Comparison of ENCODE assay signal across 18 cellular contexts in the genomic region with DNA sequence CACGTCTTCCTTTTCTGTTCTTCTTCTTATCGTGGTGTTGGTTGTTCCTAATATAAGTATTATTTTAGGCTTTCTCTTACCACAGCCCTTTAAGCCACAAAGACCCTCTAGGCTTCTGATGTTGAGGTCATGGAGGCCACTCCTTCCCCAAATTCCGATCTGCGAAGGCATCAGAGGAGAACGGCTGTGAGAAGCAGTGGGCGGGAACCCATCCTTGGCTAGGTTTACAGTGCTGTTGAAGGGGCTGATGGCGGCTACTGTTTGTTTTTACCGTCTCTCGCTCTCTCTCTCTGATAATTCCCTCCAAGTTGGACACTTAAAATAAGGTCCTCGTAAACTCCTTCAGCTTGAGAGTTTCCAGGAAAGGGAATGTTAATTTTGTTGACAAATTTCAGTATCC.
DNase-seq lines count a peak whose midpoint lies in the region; ATAC-seq, FAIRE-seq and TF ChIP-seq lines count a peak whose summit lies in the region.
"Had no signal": no experiment of that assay in that cellular context is flagged by ENCODE, and none has a peak within 500 bp of the region (broad histone marks: within the 10 kb centered on the region; RNA-seq: fewer than 3 reads in every experiment).

No MANE protein-coding gene starts in this region.

- H2AK5ac ChIP-seq in mesendoderm (ENCODE audit: low read length) = no peak overlapping the region

- POLR2A ChIA-PET in activated CD8-positive, alpha-beta T cell treated with anti-CD3 and anti-CD28 coated beads, Interleukin-2, amount 10 ng/mL, durations not matched to agents 7 days and 5 days (lab: Charles Lee) = no interaction called here
- POLR2A ChIA-PET in activated CD8-positive, alpha-beta T cell treated with anti-CD3 and anti-CD28 coated beads for 36 hours (lab: Charles Lee) = no interaction called here

- H3K4ac ChIP-seq in mesendoderm (ENCODE audit: low read depth, low read length) = no peak overlapping the region

- H2BK120ac ChIP-seq in mesendoderm (ENCODE audit: low read depth, low read length) = no peak overlapping the region

- no peak overlapping the region for H3K18ac ChIP-seq in mesendoderm (ENCODE audit: low read length)

- H3K4me1 ChIP-seq in mesendoderm (ENCODE audit: control insufficient read depth, low read depth, low read length) (peaks cover 8% of the 10 kb centered on the region), pancreas (no peaks in the 10 kb centered on the region)
- H3K4me1 ChIP-seq: A549, SJSA1 had no signal

- H3K79me1 ChIP-seq in mesendoderm (ENCODE audit: low read length) = no peaks in the 10 kb centered on the region

- H3K4me3 Mint-ChIP-seq in activated CD8-positive, alpha-beta T cell treated with anti-CD3 and anti-CD28 coated beads, Interleukin-2, amount 10 ng/mL, durations not matched to agents 7 days and 5 days = no peak overlapping the region
- H3K4me3 Mint-ChIP-seq in activated CD8-positive, alpha-beta T cell treated with anti-CD3 and anti-CD28 coated beads for 36 hours = no peak overlapping the region
- no peak overlapping the region for H3K4me3 Mint-ChIP-seq in osteocyte (ENCODE audit: unreplicated experiment)
- H3K4me3 Mint-ChIP-seq: B cell, CD14-positive monocyte had no signal

- CTCF ChIA-PET in activated CD8-positive, alpha-beta T cell treated with anti-CD3 and anti-CD28 coated beads, Interleukin-2, amount 10 ng/mL, durations not matched to agents 7 days and 5 days (lab: Charles Lee) = no interaction called here
- CTCF ChIA-PET in activated CD8-positive, alpha-beta T cell treated with anti-CD3 and anti-CD28 coated beads for 36 hours (lab: Charles Lee) = no interaction called here

- H3K56ac ChIP-seq in mesendoderm (ENCODE audit: low read length) = no peak overlapping the region

- no peak overlapping the region for H2BK15ac ChIP-seq in mesendoderm (replicated peaks; ENCODE audit: low read depth)

- no peak overlapping the region for H3K23ac ChIP-seq in mesendoderm (ENCODE audit: low read length)

- no peak overlapping the region for H3K4me2 ChIP-seq in mesendoderm (ENCODE audit: low read length)
- H3K4me2 ChIP-seq: A549 had no signal

- peak; percentile 16 for DNase-seq in activated CD8-positive, alpha-beta T cell treated with anti-CD3 and anti-CD28 coated beads, Interleukin-2, amount 10 ng/mL, durations not matched to agents 7 days and 5 days
- DNase-seq in activated CD8-positive, alpha-beta T cell treated with anti-CD3 and anti-CD28 coated beads for 36 hours = no peak
- peak; percentile 22 for DNase-seq in mesendoderm
- DNase-seq in osteocyte (ENCODE audit: extremely low spot score, unreplicated experiment) = peak; percentile 48
- no peak for DNase-seq in NOMO-1 treated with DMSO at 0.1 percent for 48 hours (lab: John Stamatoyannopoulos, UW; ENCODE audit: unreplicated experiment)
- no peak for DNase-seq in pancreas
- DNase-seq: EL, Kasumi-1, NCI-H1694 treated with DMSO at 0.1 percent for 48 hours, NCI-H226 had no signal

- intact Hi-C loops in activated CD8-positive, alpha-beta T cell treated with anti-CD3 and anti-CD28 coated beads for 36 hours (cut with micrococcal nuclease) = no loop called here
- intact Hi-C loops in pancreas (cut with DNase I) = no loop called here

- H4K5ac ChIP-seq in mesendoderm (ENCODE audit: low read length) = no peak overlapping the region

- WGBS in mesendoderm (ENCODE audit: extremely low coverage, insufficient coverage, low lambda C conversion rate) = no CpG with 5 or more reads among the region's 10 CpGs
- WGBS in pancreas, 2 donors = 92 to 94% methylated on average over 10 of the region's 10 CpGs

- H3K9ac ChIP-seq in mesendoderm (ENCODE audit: low read length) = no peak overlapping the region

- no peaks in the 10 kb centered on the region for H3K79me2 ChIP-seq in mesendoderm (ENCODE audit: control insufficient read depth, insufficient read depth, low read length)

- H3K36me3 ChIP-seq in mesendoderm (ENCODE audit: control insufficient read depth, insufficient read depth, low read length) (no peaks in the 10 kb centered on the region), pancreas (no peaks in the 10 kb centered on the region)
- H3K36me3 ChIP-seq: SJSA1 had no signal

- peaks cover 3% of the 10 kb centered on the region for H3K27me3 Mint-ChIP-seq in activated CD8-positive, alpha-beta T cell treated with anti-CD3 and anti-CD28 coated beads, Interleukin-2, amount 10 ng/mL, durations not matched to agents 7 days and 5 days (ENCODE audit: low read depth)
- H3K27me3 Mint-ChIP-seq in activated CD8-positive, alpha-beta T cell treated with anti-CD3 and anti-CD28 coated beads for 36 hours = peaks cover 4% of the 10 kb centered on the region
- peaks cover 70% of the 10 kb centered on the region for H3K27me3 Mint-ChIP-seq in osteocyte (ENCODE audit: unreplicated experiment)

- TF ChIP-seq CTCF in activated CD8-positive, alpha-beta T cell treated with anti-CD3 and anti-CD28 coated beads for 36 hours (IDR thresholded peaks at IDR 0.05) = no peak
- no peak for TF ChIP-seq CTCF in osteocyte (IDR thresholded peaks at IDR 0.05)
- no peak for TF ChIP-seq CTCF in pancreas (IDR thresholded peaks at IDR 0.05)

- no peak overlapping the region for H3K27ac ChIP-seq in mesendoderm (ENCODE audit: low read depth, low read length)
- H3K27ac ChIP-seq in pancreas = no peak overlapping the region
- H3K27ac ChIP-seq: A549, SJSA1 had no signal

- no peaks in the 10 kb centered on the region for H3K27me3 ChIP-seq in mesendoderm (ENCODE audit: insufficient read depth, low read length, poor library complexity)
- no peaks in the 10 kb centered on the region for H3K27me3 ChIP-seq in pancreas
- H3K27me3 ChIP-seq: SJSA1 had no signal

- H3K4me3 ChIP-seq in mesendoderm (ENCODE audit: low read length) (no peak overlapping the region), pancreas (no peak overlapping the region)
- H3K4me3 ChIP-seq: A549, SJSA1 had no signal

- no peak overlapping the region for H3K27ac Mint-ChIP-seq in activated CD8-positive, alpha-beta T cell treated with anti-CD3 and anti-CD28 coated beads, Interleukin-2, amount 10 ng/mL, durations not matched to agents 7 days and 5 days
- H3K27ac Mint-ChIP-seq in activated CD8-positive, alpha-beta T cell treated with anti-CD3 and anti-CD28 coated beads for 36 hours = no peak overlapping the region
- no peak overlapping the region for H3K27ac Mint-ChIP-seq in osteocyte (ENCODE audit: unreplicated experiment)
- H3K27ac Mint-ChIP-seq: B cell, CD14-positive monocyte had no signal

- no peak overlapping the region for H4K8ac ChIP-seq in mesendoderm (ENCODE audit: low read depth, low read length)

- no peaks in the 10 kb centered on the region for H3K9me3 ChIP-seq in pancreas
- H3K9me3 ChIP-seq: A549, SJSA1 had no signal

- no peak overlapping the region for H2BK5ac ChIP-seq in mesendoderm (ENCODE audit: low read length)

- ATAC-seq in activated CD8-positive, alpha-beta T cell treated with anti-CD3 and anti-CD28 coated beads, Interleukin-2, amount 10 ng/mL, durations not matched to agents 7 days and 5 days = no peak
- no peak for ATAC-seq in activated CD8-positive, alpha-beta T cell treated with anti-CD3 and anti-CD28 coated beads for 36 hours
- ATAC-seq in GM19324 (IDR thresholded peaks at IDR 0.05; ENCODE audit: low FRiP score, unreplicated experiment) (no peak), pancreas (no peak)
- ATAC-seq: A549, Right ventricle myocardium inferior had no signal

- H3K36me3 Mint-ChIP-seq in activated CD8-positive, alpha-beta T cell treated with anti-CD3 and anti-CD28 coated beads, Interleukin-2, amount 10 ng/mL, durations not matched to agents 7 days and 5 days (ENCODE audit: low read depth) = no peaks in the 10 kb centered on the region
- no peaks in the 10 kb centered on the region for H3K36me3 Mint-ChIP-seq in activated CD8-positive, alpha-beta T cell treated with anti-CD3 and anti-CD28 coated beads for 36 hours (ENCODE audit: low read depth)
- H3K36me3 Mint-ChIP-seq in osteocyte (ENCODE audit: unreplicated experiment) = no peaks in the 10 kb centered on the region
- H3K36me3 Mint-ChIP-seq: CD14-positive monocyte had no signal

- H3K9me3 Mint-ChIP-seq in activated CD8-positive, alpha-beta T cell treated with anti-CD3 and anti-CD28 coated beads, Interleukin-2, amount 10 ng/mL, durations not matched to agents 7 days and 5 days (ENCODE audit: insufficient read depth) = no peaks in the 10 kb centered on the region
- H3K9me3 Mint-ChIP-seq in activated CD8-positive, alpha-beta T cell treated with anti-CD3 and anti-CD28 coated beads for 36 hours = no peaks in the 10 kb centered on the region
- H3K9me3 Mint-ChIP-seq in osteocyte (ENCODE audit: unreplicated experiment) = no peaks in the 10 kb centered on the region

- H3K4me1 Mint-ChIP-seq in activated CD8-positive, alpha-beta T cell treated with anti-CD3 and anti-CD28 coated beads, Interleukin-2, amount 10 ng/mL, durations not matched to agents 7 days and 5 days (ENCODE audit: low read depth) = peaks cover 7% of the 10 kb centered on the region
- H3K4me1 Mint-ChIP-seq in activated CD8-positive, alpha-beta T cell treated with anti-CD3 and anti-CD28 coated beads for 36 hours (ENCODE audit: low read depth) = peaks cover 3% of the 10 kb centered on the region
- H3K4me1 Mint-ChIP-seq in osteocyte (ENCODE audit: unreplicated experiment) = peaks cover 5% of the 10 kb centered on the region
- H3K4me1 Mint-ChIP-seq: CD14-positive monocyte had no signal

- FAIRE-seq in pancreas (lab: Jason Lieb, UNC) = no peak
- FAIRE-seq: A549, GM19239, H54 had no signal

Comparison
In these comparisons a context has a peak if more than half of its experiments do, and no peak if none do; other contexts are left out.
1. DNase-seq: peak in activated CD8-positive, alpha-beta T cell treated with anti-CD3 and anti-CD28 coated beads, Interleukin-2, amount 10 ng/mL, durations not matched to agents 7 days and 5 days (single experiment), mesendoderm (single experiment) and osteocyte (single experiment); none in activated CD8-positive, alpha-beta T cell treated with anti-CD3 and anti-CD28 coated beads for 36 hours (single experiment), NOMO-1 treated with DMSO at 0.1 percent for 48 hours (single experiment) and pancreas (0 of 6).